Comparison of ENCODE assay signal across 11 cellular contexts in genomic region chr1:15155191-15155590, GRCh38. TPM values are rescaled to one million over a fixed set of nuclear protein-coding genes. Genes with fewer than 3 reads are reported as not detected.
DNase-seq lines count a peak whose midpoint lies in the region; ATAC-seq, FAIRE-seq and TF ChIP-seq lines count a peak whose summit lies in the region.
"Had no signal": no experiment of that assay in that cellular context is flagged by ENCODE, and none has a peak within 500 bp of the region (broad histone marks: within the 10 kb centered on the region; RNA-seq: fewer than 3 reads in every experiment).

No MANE protein-coding gene starts in this region.

- peak overlapping the region; percentile 32; the same call in 1 of the 2 replicates for H3K27ac Mint-ChIP-seq in HFFc6
- H3K27ac Mint-ChIP-seq in activated T-helper 17 cell treated with anti-CD3 and anti-CD28 coated beads, Interleukin-2, amount 50 U/mL, for 72 hours = peak overlapping the region; percentile 72

- ATAC-seq in activated T-helper 17 cell treated with anti-CD3 and anti-CD28 coated beads, Interleukin-2, amount 50 U/mL, for 72 hours (replicated peaks) = no peak
- ATAC-seq in HG03135 (IDR thresholded peaks at IDR 0.05; ENCODE audit: unreplicated experiment) = no peak

- TF ChIP-seq CTCF in HFFc6 (IDR thresholded peaks at IDR 0.05) (no peak), kidney (IDR thresholded peaks at IDR 0.05; ENCODE audit: borderline replicate concordance, extremely low read depth, insufficient read depth) (no peak)

- intact Hi-C loops in kidney (cut with DNase I) = no loop called here

- FAIRE-seq in kidney (lab: Jason Lieb, UNC) = no peak

- peak overlapping the region in 1 of 2 donors; percentile 93 for H3K9ac ChIP-seq in kidney (ENCODE audit: low read length in 2 of 2)
- peak overlapping the region; percentile 42 to 97 for H3K9ac ChIP-seq in stomach smooth muscle (ENCODE audit: low read length in 2 of 2)

- DNase-seq in HFFc6 (no peak), kidney (no peak), MG63 (no peak), occipital lobe (lab: John Stamatoyannopoulos, UW) (no peak)
- DNase-seq: activated CD4-positive, alpha-beta T cell treated with anti-CD3 and anti-CD28 coated beads for 48 hours; activated naive CD8-positive, alpha-beta T cell treated with anti-CD3 and anti-CD28 coated beads, Interleukin-2, amount 10 ng/mL, durations not matched to agents 7 days and 5 days; SHP77; stimulated activated CD4-positive, alpha-beta T cell treated with anti-CD3 and anti-CD28 coated beads, Interleukin-2, amount 100 ng/mL, for 24 hours had no signal

- H3K27ac ChIP-seq in kidney (ENCODE audit: low read depth in 2 of 2, low read length in 2 of 2) (peak overlapping the region; percentile 83 to 93), stomach smooth muscle (ENCODE audit: low read length) (peak overlapping the region; percentile 97)

- no peaks in the 10 kb centered on the region for H3K36me3 Mint-ChIP-seq in HFFc6 (ENCODE audit: low read depth)
- no peaks in the 10 kb centered on the region for H3K36me3 Mint-ChIP-seq in activated T-helper 17 cell treated with anti-CD3 and anti-CD28 coated beads, Interleukin-2, amount 50 U/mL, for 72 hours (ENCODE audit: low read depth)
- H3K36me3 Mint-ChIP-seq: activated naive CD8-positive, alpha-beta T cell treated with anti-CD3 and anti-CD28 coated beads, Interleukin-2, amount 10 ng/mL, durations not matched to agents 7 days and 5 days had no signal

- no peaks in the 10 kb centered on the region for H3K36me3 ChIP-seq in kidney (ENCODE audit: control insufficient read depth in 1 of 2, insufficient read depth in 2 of 2, low read length in 2 of 2)
- no peaks in the 10 kb centered on the region for H3K36me3 ChIP-seq in stomach smooth muscle (ENCODE audit: control insufficient read depth in 2 of 2, insufficient read depth in 2 of 2, low read length in 2 of 2)
- no peaks in the 10 kb centered on the region for H3K36me3 ChIP-seq in MG63

- peak overlapping the region; percentile 41; the same call in 1 of the 2 replicates for H3K4me3 Mint-ChIP-seq in HFFc6
- H3K4me3 Mint-ChIP-seq in activated T-helper 17 cell treated with anti-CD3 and anti-CD28 coated beads, Interleukin-2, amount 50 U/mL, for 72 hours = peak overlapping the region; percentile 49

- peaks cover 7% of the 10 kb centered on the region; the same call in 1 of the 2 replicates for H3K27me3 Mint-ChIP-seq in HFFc6 (ENCODE audit: insufficient read depth)
- H3K27me3 Mint-ChIP-seq in activated T-helper 17 cell treated with anti-CD3 and anti-CD28 coated beads, Interleukin-2, amount 50 U/mL, for 72 hours = peaks cover 35% of the 10 kb centered on the region

- no peaks in the 10 kb centered on the region for H3K9me3 ChIP-seq in kidney (ENCODE audit: control insufficient read depth in 1 of 2, low read length in 2 of 2)
- H3K9me3 ChIP-seq in stomach smooth muscle (ENCODE audit: control insufficient read depth in 2 of 2, low read length in 2 of 2) = no peaks in the 10 kb centered on the region
- no peaks in the 10 kb centered on the region for H3K9me3 ChIP-seq in MG63

- H3K4me1 ChIP-seq in kidney (ENCODE audit: control insufficient read depth in 1 of 2, insufficient read depth in 1 of 2, low read depth in 1 of 2, low read length in 2 of 2) (peaks cover 35 to 46% of the 10 kb centered on the region in 2 donors), stomach smooth muscle (ENCODE audit: control insufficient read depth, insufficient read depth, low read length) (peaks cover 74% of the 10 kb centered on the region)

- peaks cover 5% of the 10 kb centered on the region; the same call in 1 of the 2 replicates for H3K9me3 Mint-ChIP-seq in HFFc6
- H3K9me3 Mint-ChIP-seq in activated T-helper 17 cell treated with anti-CD3 and anti-CD28 coated beads, Interleukin-2, amount 50 U/mL, for 72 hours = no peaks in the 10 kb centered on the region

- H3K4me3 ChIP-seq in kidney (ENCODE audit: low read length in 2 of 2) = peak overlapping the region; percentile 29 to 97
- peak overlapping the region; percentile 83 to 94 for H3K4me3 ChIP-seq in stomach smooth muscle (ENCODE audit: low read length in 2 of 2)
- H3K4me3 ChIP-seq in MG63 = no peak overlapping the region

- peaks cover 56% of the 10 kb centered on the region for H3K4me1 Mint-ChIP-seq in HFFc6 (ENCODE audit: low read depth)
- peaks cover 10% of the 10 kb centered on the region for H3K4me1 Mint-ChIP-seq in activated T-helper 17 cell treated with anti-CD3 and anti-CD28 coated beads, Interleukin-2, amount 50 U/mL, for 72 hours

- H3K27me3 ChIP-seq in stomach smooth muscle (ENCODE audit: control insufficient read depth in 1 of 2, insufficient read depth in 2 of 2, low read length in 2 of 2) (no peaks in the 10 kb centered on the region), MG63 (peaks cover 3% of the 10 kb centered on the region; the same call in 1 of the 2 replicates)

RNA-seq across cellular contexts. Expression of gene TMEM51, which starts 1.6 kb away (rescaled TPM):
- total RNA-seq in HFFc6 (2021; fragmentation: NEBNext Ultra II Directional; extraction: Animal tissue kit (Norgen Biotek cat#: 25700)) = 1 to 10 TPM; 4.8 to 6.8 (median 6.6) TPM
- total RNA-seq in activated T-helper 17 cell treated with anti-CD3 and anti-CD28 coated beads, Interleukin-2, amount 50 U/mL, for 72 hours = not detected
- total RNA-seq in kidney = 48.4 TPM
- 38.1 TPM for polyA plus RNA-seq in kidney (ENCODE audit: insufficient read depth, low read depth, low replicate concordance)
- 2.8 and 4.9 TPM in 2 replicates for total RNA-seq in MG63 (2014; rRNA removed; shearing (Covaris generic); ENCODE audit: low replicate concordance)
- total RNA-seq in occipital lobe = 1.4 TPM
